ENCODE assay signal across 7 cellular contexts in genomic region chr19:36214388-36215275, GRCh38. TPM values are rescaled to one million over a fixed set of nuclear protein-coding genes. Genes with fewer than 3 reads are reported as not detected.
DNase-seq lines count a peak whose midpoint lies in the region; ATAC-seq lines count a peak whose summit lies in the region.

TSS of gene ZNF146 (plus strand) at chr19:36215106. CDS start at chr19:36236441, 21,335 bp downstream.
TSS of gene ZNF565 (minus strand) at chr19:36214665. CDS start at chr19:36201985, 12,680 bp downstream.

- ATAC-seq in GM18511 (IDR thresholded peaks at IDR 0.05; ENCODE audit: unreplicated experiment) (peak; percentile 93), HG02981 (IDR thresholded peaks at IDR 0.05; ENCODE audit: unreplicated experiment) (peak; percentile 86)

- DNase-seq in NCI-H2029 (lab: John Stamatoyannopoulos, UW) (peak; percentile 99), T-helper 9 cell (peak; percentile 92), astrocyte of the hippocampus (ENCODE audit: low read depth, low spot score) (peak; percentile 99), hippocampal formation (lab: John Stamatoyannopoulos, UW) (peak; percentile 97 to 98), renal cortical epithelial cell (ENCODE audit: low read depth) (peak; percentile 96)

RNA-seq across cellular contexts. Expression of gene ZNF146, which starts in this region (rescaled TPM):
- total RNA-seq in renal cortical epithelial cell = 126 and 190 TPM in 2 replicates

RNA-seq across cellular contexts. Expression of gene ZNF565, which starts in this region (rescaled TPM):
- total RNA-seq in renal cortical epithelial cell = 5.0 and 7.9 TPM in 2 replicates

Comparison
In these comparisons a context has a peak if more than half of its experiments do, and no peak if none do; other contexts are left out.
1. Peak in every context shown above with its lines: DNase-seq and ATAC-seq.